Comparison of ENCODE assay signal across 11 cellular contexts in genomic region chr6:13146429-13146828, GRCh38.
"Had no signal": no experiment of that assay in that cellular context is flagged by ENCODE, and none has a peak within 500 bp of the region (broad histone marks: within the 10 kb centered on the region; RNA-seq: fewer than 3 reads in every experiment).

No MANE protein-coding gene starts in this region.

- DNase-seq: activated CD4-positive, alpha-beta T cell treated with anti-CD3 and anti-CD28 coated beads, Interleukin-2, amount 50 U/mL, for 4 hours; activated gamma-delta T cell; effector CD4-positive, alpha-beta T cell; mesendoderm; natural killer cell; sigmoid colon; spleen; stimulated activated naive CD4-positive, alpha-beta T cell; thyroid gland had no signal

- ATAC-seq: esophagus mucosa, gastroesophageal sphincter, natural killer cell had no signal
